30 cellular contexts compared by ENCODE assay signal in genomic region chr14:31133133-31133532, GRCh38.
"Had no signal": no experiment of that assay in that cellular context is flagged by ENCODE, and none has a peak within 500 bp of the region (broad histone marks: within the 10 kb centered on the region; RNA-seq: fewer than 3 reads in every experiment).

No MANE protein-coding gene starts in this region.

- H3K27ac Mint-ChIP-seq: activated CD4-positive, alpha-beta memory T cell treated with anti-CD3 and anti-CD28 coated beads, Interleukin-2, amount 10 ng/mL, durations not matched to agents 7 days and 5 days; activated CD8-positive, alpha-beta memory T cell treated with anti-CD3 and anti-CD28 coated beads, Interleukin-2, amount 10 ng/mL, durations not matched to agents 7 days and 5 days; activated naive CD4-positive, alpha-beta T cell treated with anti-CD3 and anti-CD28 coated beads for 36 hours; activated naive CD8-positive, alpha-beta T cell treated with anti-CD3 and anti-CD28 coated beads for 36 hours had no signal

- H3K27me3 ChIP-seq: brain microvascular endothelial cell had no signal

- H3K4me2 ChIP-seq: PC-9 had no signal

- H3K27me3 Mint-ChIP-seq: activated CD4-positive, alpha-beta memory T cell treated with anti-CD3 and anti-CD28 coated beads, Interleukin-2, amount 10 ng/mL, durations not matched to agents 7 days and 5 days; activated CD8-positive, alpha-beta memory T cell treated with anti-CD3 and anti-CD28 coated beads, Interleukin-2, amount 10 ng/mL, durations not matched to agents 7 days and 5 days; activated naive CD8-positive, alpha-beta T cell treated with anti-CD3 and anti-CD28 coated beads for 36 hours had no signal

- H3K27ac ChIP-seq: brain microvascular endothelial cell, PC-9, RWPE1, WERI-Rb-1 had no signal

- H3K9me3 Mint-ChIP-seq: activated CD4-positive, alpha-beta memory T cell treated with anti-CD3 and anti-CD28 coated beads, Interleukin-2, amount 10 ng/mL, durations not matched to agents 7 days and 5 days; activated naive CD4-positive, alpha-beta T cell treated with anti-CD3 and anti-CD28 coated beads for 36 hours; activated naive CD8-positive, alpha-beta T cell treated with anti-CD3 and anti-CD28 coated beads for 36 hours had no signal

- H3K4me3 ChIP-seq: PC-9 had no signal

- H3K4me3 Mint-ChIP-seq: activated CD4-positive, alpha-beta memory T cell treated with anti-CD3 and anti-CD28 coated beads, Interleukin-2, amount 10 ng/mL, durations not matched to agents 7 days and 5 days; activated CD8-positive, alpha-beta memory T cell treated with anti-CD3 and anti-CD28 coated beads, Interleukin-2, amount 10 ng/mL, durations not matched to agents 7 days and 5 days; activated naive CD4-positive, alpha-beta T cell treated with anti-CD3 and anti-CD28 coated beads for 36 hours; activated naive CD8-positive, alpha-beta T cell treated with anti-CD3 and anti-CD28 coated beads for 36 hours had no signal

- ATAC-seq: activated CD8-positive, alpha-beta memory T cell treated with anti-CD3 and anti-CD28 coated beads, Interleukin-2, amount 10 ng/mL, durations not matched to agents 7 days and 5 days; Right ventricle myocardium inferior had no signal

- H2AFZ ChIP-seq: PC-9 had no signal

- DNase-seq: activated CD4-positive, alpha-beta memory T cell treated with anti-CD3 and anti-CD28 coated beads, Interleukin-2, amount 10 ng/mL, durations not matched to agents 7 days and 5 days; activated CD4-positive, alpha-beta T cell treated with anti-CD3 and anti-CD28 coated beads for 1 hour; activated CD4-positive, alpha-beta T cell treated with anti-CD3 and anti-CD28 coated beads for 48 hours; activated CD4-positive, CD25-positive, alpha-beta regulatory T cell; activated CD8-positive, alpha-beta memory T cell treated with anti-CD3 and anti-CD28 coated beads for 24 hours; activated CD8-positive, alpha-beta memory T cell treated with anti-CD3 and anti-CD28 coated beads, Interleukin-2, amount 10 ng/mL, durations not matched to agents 7 days and 5 days; activated CD8-positive, alpha-beta memory T cell treated with anti-CD3 and anti-CD28 coated beads, Interleukin-2, amount 50 U/mL, for 48 hours; activated gamma-delta T cell treated with Interleukin-2 at 50 U/mL for 16 hours; activated naive CD4-positive, alpha-beta T cell treated with anti-CD3 and anti-CD28 coated beads for 36 hours; activated naive CD8-positive, alpha-beta T cell treated with anti-CD3 and anti-CD28 coated beads for 36 hours; amniotic stem cell; aorta; brain microvascular endothelial cell; central memory CD4-positive, alpha-beta T cell; Karpas-422; NCI-H1105; NCI-H1417 treated with DMSO at 0.1 percent for 48 hours; NCI-H1694 treated with DMSO at 0.1 percent for 48 hours; NCI-H2029; NCI-H345; NCI-H524 treated with DMSO at 0.1 percent for 48 hours; NK-92 treated with Interleukin-12 subunit alpha and Interleukin-12 subunit beta, amount 100 ng/mL, for 24 hours; PC-9; SIG-M5; SW 1271; T-helper 1 cell; T1000; WERI-Rb-1 had no signal
